8 cellular contexts compared by ENCODE assay signal in genomic region chr4:82284475-82284857, GRCh38.
DNase-seq lines count a peak whose midpoint lies in the region; ATAC-seq and TF ChIP-seq lines count a peak whose summit lies in the region.

No MANE protein-coding gene starts in this region.

- H3K79me2 ChIP-seq in trophoblast cell (ENCODE audit: control insufficient read depth, insufficient read depth, low read length, poor library complexity), result no peaks in the 10 kb centered on the region

- no peak overlapping the region for H2BK12ac ChIP-seq in trophoblast cell (ENCODE audit: low read length)

- no peak overlapping the region for H3K4ac ChIP-seq in trophoblast cell (ENCODE audit: low read depth, low read length)

- DNase-seq in GM06990 (ENCODE audit: extremely low read depth, insufficient read length) (no peak), RWPE2 (ENCODE audit: low spot score) (no peak), esophagus muscularis mucosa (ENCODE audit: extremely low spot score) (no peak), trophoblast cell (no peak), NCI-H510A (lab: John Stamatoyannopoulos, UW) (no peak), OCI-M1 (lab: John Stamatoyannopoulos, UW) (no peak)
- no peak for DNase-seq in activated CD8-positive, alpha-beta memory T cell treated with anti-CD3 and anti-CD28 coated beads for 24 hours

- no peaks in the 10 kb centered on the region for H3K79me1 ChIP-seq in trophoblast cell (ENCODE audit: low read length)

- no peak for TF ChIP-seq POLR2A in esophagus muscularis mucosa (IDR thresholded peaks at IDR 0.05; ENCODE audit: low read depth)

- 1% methylated on average over 9 of the region's 9 CpGs for WGBS in esophagus muscularis mucosa
- no CpG with 5 or more reads among the region's 9 CpGs for WGBS in trophoblast cell (ENCODE audit: extremely low coverage, insufficient coverage, insufficient read length)

- no peak overlapping the region for H3K23ac ChIP-seq in trophoblast cell (ENCODE audit: low read length)

- H3K4me3 ChIP-seq in GM06990 (replicated peaks; ENCODE audit: low read depth, low read length), result peak overlapping the region; percentile 4; the same call in 1 of the 2 replicates
- peak overlapping the region; percentile 21 for H3K4me3 ChIP-seq in RWPE2 (ENCODE audit: severe bottlenecking)
- peak overlapping the region; percentile 49 to 61 (median 52) for H3K4me3 ChIP-seq in esophagus muscularis mucosa
- no peak overlapping the region for H3K4me3 ChIP-seq in trophoblast cell (ENCODE audit: low read depth, low read length)

- TF ChIP-seq EP300 in esophagus muscularis mucosa (IDR thresholded peaks at IDR 0.05), result no peak

- no peak overlapping the region for H4K8ac ChIP-seq in trophoblast cell (ENCODE audit: low read depth, low read length)

- no peak overlapping the region for H3K27ac ChIP-seq in RWPE2 (ENCODE audit: poor library complexity, severe bottlenecking)
- H3K27ac ChIP-seq in esophagus muscularis mucosa (replicated peaks in 1 of 4), result peak overlapping the region; percentile 63 to 81 (median 66)
- H3K27ac ChIP-seq in trophoblast cell (ENCODE audit: low read depth, low read length), result no peak overlapping the region

- H4K91ac ChIP-seq in trophoblast cell (ENCODE audit: low read depth, low read length), result no peak overlapping the region

- no peak overlapping the region for H2AK5ac ChIP-seq in trophoblast cell (ENCODE audit: low read length)

- no peak overlapping the region for H3K9ac ChIP-seq in trophoblast cell (ENCODE audit: low read length)

- no peak overlapping the region for H2BK5ac ChIP-seq in trophoblast cell (ENCODE audit: low read depth, low read length, poor library complexity)

- no peaks in the 10 kb centered on the region; the same call in 1 of the 2 replicates for H3K27me3 ChIP-seq in GM06990 (replicated peaks; ENCODE audit: control insufficient read depth, insufficient read depth, low read length)
- H3K27me3 ChIP-seq in RWPE2 (ENCODE audit: insufficient read depth, poor library complexity, severe bottlenecking), result no peaks in the 10 kb centered on the region
- no peaks in the 10 kb centered on the region for H3K27me3 ChIP-seq in esophagus muscularis mucosa
- no peaks in the 10 kb centered on the region for H3K27me3 ChIP-seq in trophoblast cell (ENCODE audit: insufficient read depth, low read length)

- peak overlapping the region; percentile 23 for H2AFZ ChIP-seq in trophoblast cell (ENCODE audit: insufficient read depth, low read length, poor library complexity)

- peak overlapping the region; percentile 61 for H3K4me2 ChIP-seq in trophoblast cell (ENCODE audit: low read length)

- TF ChIP-seq CTCF in GM06990 (IDR thresholded peaks at IDR 0.05; ENCODE audit: insufficient read depth, low read length, poor library complexity, severe bottlenecking), result no peak
- TF ChIP-seq CTCF in RWPE2 (IDR thresholded peaks at IDR 0.05; ENCODE audit: poor library complexity, severe bottlenecking), result no peak
- no peak for TF ChIP-seq CTCF in esophagus muscularis mucosa (IDR thresholded peaks at IDR 0.05)

- intact Hi-C loops in esophagus muscularis mucosa (cut with DNase I), result loop anchor here (5.0 kb wide), 1 partner anchor 88 kb away; the partner anchor contains the start of gene HNRNPD

- H3K18ac ChIP-seq in trophoblast cell (ENCODE audit: low read length), result no peak overlapping the region

- H3K36me3 ChIP-seq in GM06990 (ENCODE audit: control insufficient read depth, insufficient read depth, low read length) (no peaks in the 10 kb centered on the region), RWPE2 (ENCODE audit: low read depth) (no peaks in the 10 kb centered on the region), esophagus muscularis mucosa (no peaks in the 10 kb centered on the region), trophoblast cell (ENCODE audit: control insufficient read depth in 1 of 2, insufficient read depth in 2 of 2, low read length in 2 of 2) (no peaks in the 10 kb centered on the region)

- H4K12ac ChIP-seq in trophoblast cell (ENCODE audit: low read depth, low read length), result no peak overlapping the region

- no peaks in the 10 kb centered on the region for H3K9me3 ChIP-seq in RWPE2 (ENCODE audit: severe bottlenecking)
- H3K9me3 ChIP-seq in esophagus muscularis mucosa, result no peaks in the 10 kb centered on the region
- H3K9me3 ChIP-seq in trophoblast cell (ENCODE audit: insufficient read depth, low read depth, low read length), result no peaks in the 10 kb centered on the region

- no peak for ATAC-seq in RWPE2 (ENCODE audit: low read depth)
- no peak for ATAC-seq in GM21360 (IDR thresholded peaks at IDR 0.05; ENCODE audit: unreplicated experiment)

- no peak overlapping the region for H2BK120ac ChIP-seq in trophoblast cell (ENCODE audit: insufficient read depth, low read length, poor library complexity)

- peaks cover 3% of the 10 kb centered on the region for H3K4me1 ChIP-seq in RWPE2 (ENCODE audit: insufficient read depth, poor library complexity, severe bottlenecking)
- peaks cover 4 to 12% (median 10%) of the 10 kb centered on the region in 4 donors for H3K4me1 ChIP-seq in esophagus muscularis mucosa
- peaks cover 0 to 4% of the 10 kb centered on the region in 2 experiments for H3K4me1 ChIP-seq in trophoblast cell (ENCODE audit: control insufficient read depth in 1 of 2, insufficient read depth in 2 of 2, low read length in 2 of 2)

- H3K14ac ChIP-seq in trophoblast cell (ENCODE audit: low read length), result no peak overlapping the region

Comparison
In these comparisons a context has a peak if more than half of its experiments do, and no peak if none do; other contexts are left out.
1. H3K27ac ChIP-seq: peak in esophagus muscularis mucosa (4 of 4); none in RWPE2 (single experiment) and trophoblast cell (single experiment).